ENCODE assay signal across 12 cellular contexts in genomic region chr5:133818031-133818431, GRCh38.
DNase-seq lines count a peak whose midpoint lies in the region; ATAC-seq and TF ChIP-seq lines count a peak whose summit lies in the region.
"Had no signal": no experiment of that assay in that cellular context is flagged by ENCODE, and none has a peak within 500 bp of the region (broad histone marks: within the 10 kb centered on the region; RNA-seq: fewer than 3 reads in every experiment).

No MANE protein-coding gene starts in this region.

- intact Hi-C loops in sciatic nerve (cut with DNase I) = no loop called here

- H3K9me3 Mint-ChIP-seq in HFFc6 = no peaks in the 10 kb centered on the region
- H3K9me3 Mint-ChIP-seq: naive B cell had no signal

- DNase-seq in HFFc6 = peak; percentile 4
- peak; percentile 5 for DNase-seq in brain microvascular endothelial cell
- DNase-seq in right atrium auricular region (ENCODE audit: low spot score) = peak; percentile 92
- DNase-seq in sciatic nerve (ENCODE audit: low spot score) = peak; percentile 63
- no peak for DNase-seq in activated effector memory CD4-positive, alpha-beta T cell treated with anti-CD3 and anti-CD28 coated beads, Interleukin-2, amount 50 U/mL, for 16 hours
- DNase-seq in HAP-1 (ENCODE audit: low spot score in 2 of 2) = no peak
- no peak for DNase-seq in SHP77 treated with DMSO at 0.1 percent for 48 hours (lab: John Stamatoyannopoulos, UW)
- no peak for DNase-seq in GM13977 (ENCODE audit: low spot score)
- DNase-seq: BE2C, EL, naive B cell, NCI-H524 treated with DMSO at 0.1 percent for 48 hours had no signal

- H3K9me3 ChIP-seq in right atrium auricular region (no peaks in the 10 kb centered on the region), HAP-1 (no peaks in the 10 kb centered on the region)
- H3K9me3 ChIP-seq: BE2C had no signal

- no peak overlapping the region for H3K4me3 Mint-ChIP-seq in HFFc6
- H3K4me3 Mint-ChIP-seq: naive B cell had no signal

- H3K4me1 ChIP-seq in right atrium auricular region (peaks cover 0 to 38% of the 10 kb centered on the region in 2 donors), HAP-1 (no peaks in the 10 kb centered on the region)
- H3K4me1 ChIP-seq: BE2C had no signal

- peaks cover 49% of the 10 kb centered on the region for H3K27me3 Mint-ChIP-seq in HFFc6 (ENCODE audit: insufficient read depth)

- peaks cover 9% of the 10 kb centered on the region; the same call in 1 of the 2 replicates for H3K4me1 Mint-ChIP-seq in HFFc6 (ENCODE audit: low read depth)

- H3K36me3 ChIP-seq in brain microvascular endothelial cell (replicated peaks) = no peaks in the 10 kb centered on the region
- H3K36me3 ChIP-seq in right atrium auricular region = no peaks in the 10 kb centered on the region
- H3K36me3 ChIP-seq in HAP-1 (replicated peaks) = no peaks in the 10 kb centered on the region
- H3K36me3 ChIP-seq: BE2C had no signal

- in situ Hi-C loops in brain microvascular endothelial cell (cut with HindIII; ENCODE audit: low pct_ligation_motif_present, low sequenced_read_pairs) = no loop called here
- in situ Hi-C loops in HAP-1 (cut with MboI; ENCODE audit: low sequenced_read_pairs) = no loop called here
- in situ Hi-C loops in GM13977 (cut with MboI; ENCODE audit: low pct_unique_long_range_greater_than_20kb, low sequenced_read_pairs, unreplicated experiment) = no loop called here

- H3K27ac Mint-ChIP-seq in HFFc6 = no peak overlapping the region
- H3K27ac Mint-ChIP-seq: naive B cell had no signal

- H3K27ac ChIP-seq in brain microvascular endothelial cell = no peak overlapping the region
- H3K27ac ChIP-seq in right atrium auricular region = peak overlapping the region in 1 of 2 donors; percentile 55

- ATAC-seq in sciatic nerve = peak; percentile 89

- TF ChIP-seq CTCF in HFFc6 (IDR thresholded peaks at IDR 0.05) (no peak), brain microvascular endothelial cell (IDR thresholded peaks at IDR 0.05; ENCODE audit: low read depth, low read length, missing control alignments) (no peak), right atrium auricular region (IDR thresholded peaks at IDR 0.05) (no peak), GM13977 (IDR thresholded peaks at IDR 0.05; ENCODE audit: extremely low read depth, insufficient read depth, missing control alignments) (no peak)

- H3K4me3 ChIP-seq in brain microvascular endothelial cell (ENCODE audit: low read depth, low read length) (no peak overlapping the region), right atrium auricular region (no peak overlapping the region), HAP-1 (no peak overlapping the region)

- H3K27me3 ChIP-seq in brain microvascular endothelial cell (replicated peaks) = no peaks in the 10 kb centered on the region
- H3K27me3 ChIP-seq in right atrium auricular region = no peaks in the 10 kb centered on the region
- H3K27me3 ChIP-seq in HAP-1 (ENCODE audit: low read depth) = peaks cover 17% of the 10 kb centered on the region
- H3K27me3 ChIP-seq: BE2C had no signal

- no peaks in the 10 kb centered on the region for H3K36me3 Mint-ChIP-seq in HFFc6 (ENCODE audit: low read depth)
- H3K36me3 Mint-ChIP-seq: naive B cell had no signal

Comparison
In these comparisons a context has a peak if more than half of its experiments do, and no peak if none do; other contexts are left out.
1. DNase-seq: peak in HFFc6 (single experiment), brain microvascular endothelial cell (single experiment), right atrium auricular region (single experiment) and sciatic nerve (single experiment); none in activated effector memory CD4-positive, alpha-beta T cell treated with anti-CD3 and anti-CD28 coated beads, Interleukin-2, amount 50 U/mL, for 16 hours (single experiment), HAP-1 (0 of 2), SHP77 treated with DMSO at 0.1 percent for 48 hours (single experiment) and GM13977 (single experiment).